In the genomic region with DNA sequence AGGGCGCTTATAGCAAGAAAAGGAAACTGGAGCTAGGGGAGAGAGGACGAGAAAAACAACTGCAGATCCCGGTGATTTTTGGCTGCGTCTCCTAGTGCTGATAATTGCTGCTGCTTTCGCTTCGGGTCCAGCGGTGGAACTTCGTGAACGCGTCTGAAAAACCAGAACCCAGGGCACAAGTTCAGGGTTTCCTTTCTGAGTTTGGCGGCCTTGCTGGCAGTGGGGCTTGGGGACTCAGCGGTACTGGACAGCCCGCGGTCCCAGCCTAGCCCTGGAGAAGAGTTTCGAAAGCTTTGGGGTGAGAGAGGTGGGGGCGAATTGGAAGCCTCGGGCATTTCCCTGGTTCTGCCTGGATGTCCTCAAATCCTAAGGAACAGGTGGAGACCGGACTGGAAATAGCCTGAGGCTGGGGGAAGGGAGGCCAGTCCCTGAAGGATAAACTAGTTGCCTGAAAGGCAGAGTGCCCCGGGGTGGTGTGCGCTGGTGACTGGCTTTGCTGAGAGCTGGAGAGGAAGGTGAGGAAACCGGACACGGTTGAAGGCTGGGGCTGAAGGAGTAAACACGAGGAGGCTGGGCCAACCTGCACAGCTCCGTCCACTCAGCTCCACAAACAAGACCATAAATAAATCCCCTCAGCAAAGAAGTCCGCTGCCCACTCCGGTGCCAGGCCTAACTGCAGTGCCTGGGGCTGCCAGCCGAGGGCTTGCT, we compare ENCODE assay signal across 8 cellular contexts. TPM values are rescaled to one million over a fixed set of nuclear protein-coding genes. Genes with fewer than 3 reads are reported as not detected.
DNase-seq lines count a peak whose midpoint lies in the region; ATAC-seq and TF ChIP-seq lines count a peak whose summit lies in the region.

No MANE protein-coding gene starts in this region.

- H3K27ac ChIP-seq in ectodermal cell (ENCODE audit: insufficient read depth, low read depth, low read length, poor library complexity, severe bottlenecking), result no peak overlapping the region

- no peaks in the 10 kb centered on the region for H3K36me3 ChIP-seq in ectodermal cell (ENCODE audit: control insufficient read depth, insufficient read depth, low read length)

- H3K27me3 ChIP-seq in ectodermal cell (ENCODE audit: control insufficient read depth, insufficient read depth, low read length, poor library complexity, severe bottlenecking), result peaks cover 49% of the 10 kb centered on the region

- DNase-seq in DMS53 (lab: John Stamatoyannopoulos, UW), result peak; percentile 92
- DNase-seq in SW480 (ENCODE audit: low spot score), result peak; percentile 71
- peak in 1 of 2 donors; percentile 92 for DNase-seq in lower leg skin (ENCODE audit: low spot score in 2 of 2)
- DNase-seq in stimulated activated naive CD8-positive, alpha-beta T cell treated with anti-CD3 and anti-CD28 coated beads, Interleukin-15, Interleukin-2, amounts not matched to agents 100 U/mL and 50 U/mL, for 24 hours, result peak; percentile 28
- no peak for DNase-seq in GF-D8 (lab: John Stamatoyannopoulos, UW)

- H3K9me3 ChIP-seq in ectodermal cell (ENCODE audit: control insufficient read depth, low read length), result no peaks in the 10 kb centered on the region

- TF ChIP-seq POLR2A in lower leg skin (IDR thresholded peaks at IDR 0.05), result no peak

- 9 to 10% methylated on average over 27 of the region's 27 CpGs for WGBS in ectodermal cell, 2 experiments
- WGBS in lower leg skin, 2 donors, result 10% methylated on average over 26 to 27 of the region's 27 CpGs

- ATAC-seq in HG03354 (IDR thresholded peaks at IDR 0.05; ENCODE audit: poor library complexity, severe bottlenecking, unreplicated experiment) (peak; percentile 42), GM21367 (IDR thresholded peaks at IDR 0.05; ENCODE audit: unreplicated experiment) (no peak)
- ATAC-seq in stimulated activated naive CD8-positive, alpha-beta T cell treated with anti-CD3 and anti-CD28 coated beads, Interleukin-15, Interleukin-2, amounts not matched to agents 100 U/mL and 50 U/mL, for 24 hours, result no peak

- intact Hi-C loops in lower leg skin (cut with DNase I; ENCODE audit: low total_unique reads), result no loop called here

- no peak for TF ChIP-seq CTCF in lower leg skin (IDR thresholded peaks at IDR 0.05)

- H3K4me1 ChIP-seq in ectodermal cell (ENCODE audit: control insufficient read depth, insufficient read depth, low read length), result peaks cover 11% of the 10 kb centered on the region

- H3K4me3 ChIP-seq in ectodermal cell (ENCODE audit: insufficient read depth, low read depth, low read length) (peak overlapping the region; percentile 36), lower leg skin (ENCODE audit: low read depth, poor library complexity, severe bottlenecking) (peak overlapping the region; percentile 53)

RNA-seq across cellular contexts. Expression of a gene that starts 0.9 kb away (rescaled TPM):
- 0.80 TPM for polyA plus RNA-seq in ectodermal cell (2013, experiment 1 of 4)
- polyA plus RNA-seq in ectodermal cell (2013, experiment 2 of 4), result 0.84 TPM
- polyA plus RNA-seq in ectodermal cell (2013, experiment 3 of 4), result 0.59 TPM
- 0.85 TPM for polyA plus RNA-seq in ectodermal cell (2013, experiment 4 of 4)
- total RNA-seq in lower leg skin, result 10 to 100 TPM in 2 of 4 donors, 1 to 10 TPM in 2; 5.2 to 26.7 (median 10.6) TPM
